ENCODE assay signal across 31 cellular contexts in the genomic region with DNA sequence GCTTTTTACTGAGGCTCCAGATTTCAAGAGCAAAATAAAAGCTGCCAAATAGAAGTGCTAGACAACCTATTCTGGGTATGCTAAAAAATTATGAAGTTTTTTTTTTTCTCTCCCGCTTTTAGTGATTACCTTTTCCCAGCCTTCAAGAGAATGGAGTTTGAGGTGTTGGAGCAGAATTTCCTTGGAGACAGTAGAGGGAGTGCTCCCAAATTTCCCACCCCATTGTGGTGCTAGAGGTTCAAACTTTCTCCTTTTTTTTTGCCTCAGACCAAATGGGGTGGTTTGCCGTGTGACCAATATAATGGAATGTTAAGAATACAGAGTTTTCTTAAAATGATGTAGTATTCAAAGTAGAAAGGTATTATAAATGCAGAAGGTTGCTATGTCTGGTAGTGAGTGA.
"Had no signal": no experiment of that assay in that cellular context is flagged by ENCODE, and none has a peak within 500 bp of the region (broad histone marks: within the 10 kb centered on the region; RNA-seq: fewer than 3 reads in every experiment).

No MANE protein-coding gene starts in this region.

- H3K4me1 Mint-ChIP-seq: activated CD4-positive, alpha-beta T cell treated with anti-CD3 and anti-CD28 coated beads, Interleukin-2, amount 10 ng/mL, durations not matched to agents 7 days and 5 days; activated naive CD4-positive, alpha-beta T cell treated with anti-CD3 and anti-CD28 coated beads, Interleukin-2, amount 50 U/mL, for 24 hours; activated naive CD8-positive, alpha-beta T cell treated with anti-CD3 and anti-CD28 coated beads, Interleukin-2, amount 50 U/mL, for 24 hours; activated T-helper 17 cell treated with anti-CD3 and anti-CD28 coated beads, Interleukin-2, amount 50 U/mL, for 72 hours; central memory CD8-positive, alpha-beta T cell had no signal

- H3K4me3 ChIP-seq: colonic mucosa, left lung, lower lobe of right lung, ovary, skin epidermis, thoracic aorta, vagina had no signal

- H3K4me3 Mint-ChIP-seq: activated CD4-positive, alpha-beta T cell treated with anti-CD3 and anti-CD28 coated beads, Interleukin-2, amount 10 ng/mL, durations not matched to agents 7 days and 5 days; activated CD8-positive, alpha-beta T cell treated with anti-CD3 and anti-CD28 coated beads for 36 hours; activated naive CD4-positive, alpha-beta T cell treated with anti-CD3 and anti-CD28 coated beads, Interleukin-2, amount 50 U/mL, for 24 hours; activated naive CD8-positive, alpha-beta T cell treated with anti-CD3 and anti-CD28 coated beads, Interleukin-2, amount 50 U/mL, for 24 hours; activated T-cell treated with anti-CD3 and anti-CD28 coated beads, Interleukin-2, amount 50 U/mL, for 4 hours; activated T-helper 17 cell treated with anti-CD3 and anti-CD28 coated beads, Interleukin-2, amount 50 U/mL, for 72 hours; central memory CD8-positive, alpha-beta T cell; natural killer cell treated with Interleukin-12 subunit alpha and Interleukin-12 subunit beta and Interleukin-15 and Interleukin-18, amount 100 ng/mL, for 72 hours; stimulated activated naive CD8-positive, alpha-beta T cell treated with anti-CD3 and anti-CD28 coated beads, Interleukin-15, Interleukin-2, amounts not matched to agents 100 ng/mL and 50 ng/mL, for 24 hours; T-helper 1 cell treated with Interleukin-12 subunit alpha and Interleukin-12 subunit beta and Interleukin-4 antibody, amounts not matched to agents 30 μg/mL and 1 μg/mL, for 36 hours; type B pancreatic cell had no signal

- H3K27me3 ChIP-seq: colonic mucosa, left lung, ovary, vagina had no signal

- H3K4me1 ChIP-seq: colonic mucosa, left lung, lower lobe of right lung, vagina had no signal

- H3K36me3 Mint-ChIP-seq: activated naive CD4-positive, alpha-beta T cell treated with anti-CD3 and anti-CD28 coated beads, Interleukin-2, amount 50 U/mL, for 24 hours; natural killer cell treated with Interleukin-12 subunit alpha and Interleukin-12 subunit beta and Interleukin-15 and Interleukin-18, amount 100 ng/mL, for 72 hours; type B pancreatic cell had no signal

- DNase-seq: activated CD4-positive, alpha-beta T cell treated with anti-CD3 and anti-CD28 coated beads, Interleukin-2, amount 10 ng/mL, durations not matched to agents 7 days and 5 days; activated CD4-positive, CD25-positive, alpha-beta regulatory T cell treated with anti-CD3 and anti-CD28 coated beads, Interleukin-2, amount 50 U/mL, for 72 hours; activated CD8-positive, alpha-beta T cell treated with anti-CD3 and anti-CD28 coated beads for 36 hours; activated naive CD8-positive, alpha-beta T cell treated with anti-CD3 and anti-CD28 coated beads, Interleukin-2, amount 50 U/mL, for 24 hours; activated T-cell treated with anti-CD3 and anti-CD28 coated beads, Interleukin-2, amount 50 U/mL, for 4 hours; amygdala; colonic mucosa; effector CD8-positive, alpha-beta T cell; head of caudate nucleus; hippocampal formation; kidney glomerular epithelial cell; left lung; lower lobe of right lung; mesenchymal stem cell; ovary; stimulated activated CD4-positive, alpha-beta T cell treated with anti-CD3 and anti-CD28 coated beads, Interleukin-12 subunit alpha, Interleukin-12 subunit beta, amount 100 ng/mL, for 4 hours; stimulated activated CD4-positive, alpha-beta T cell treated with anti-CD3 and anti-CD28 coated beads, Interleukin-4, amount 100 ng/mL, for 1 hour; T-helper 9 cell; WERI-Rb-1 had no signal

- H3K27ac ChIP-seq: colonic mucosa, left lung, lower lobe of right lung, ovary, skin epidermis, thoracic aorta, vagina, WERI-Rb-1 had no signal

- H3K27me3 Mint-ChIP-seq: activated naive CD8-positive, alpha-beta T cell treated with anti-CD3 and anti-CD28 coated beads, Interleukin-2, amount 50 U/mL, for 24 hours; central memory CD8-positive, alpha-beta T cell; natural killer cell treated with Interleukin-12 subunit alpha and Interleukin-12 subunit beta and Interleukin-15 and Interleukin-18, amount 100 ng/mL, for 72 hours; progenitor cell of endocrine pancreas; stimulated activated naive CD8-positive, alpha-beta T cell treated with anti-CD3 and anti-CD28 coated beads, Interleukin-15, Interleukin-2, amounts not matched to agents 100 ng/mL and 50 ng/mL, for 24 hours; type B pancreatic cell had no signal

- ATAC-seq: activated CD8-positive, alpha-beta T cell treated with anti-CD3 and anti-CD28 coated beads for 36 hours; activated naive CD8-positive, alpha-beta T cell treated with anti-CD3 and anti-CD28 coated beads, Interleukin-2, amount 50 U/mL, for 24 hours; activated T-cell treated with anti-CD3 and anti-CD28 coated beads, Interleukin-2, amount 50 U/mL, for 4 hours; activated T-helper 17 cell treated with anti-CD3 and anti-CD28 coated beads, Interleukin-2, amount 50 U/mL, for 72 hours; left lung; lower lobe of right lung; natural killer cell treated with Interleukin-12 subunit alpha and Interleukin-12 subunit beta and Interleukin-15 and Interleukin-18, amount 100 ng/mL, for 72 hours; sciatic nerve had no signal

- H3K9me3 Mint-ChIP-seq: activated CD4-positive, alpha-beta T cell treated with anti-CD3 and anti-CD28 coated beads, Interleukin-2, amount 10 ng/mL, durations not matched to agents 7 days and 5 days; activated CD8-positive, alpha-beta T cell treated with anti-CD3 and anti-CD28 coated beads for 36 hours; activated naive CD4-positive, alpha-beta T cell treated with anti-CD3 and anti-CD28 coated beads, Interleukin-2, amount 50 U/mL, for 24 hours; activated naive CD8-positive, alpha-beta T cell treated with anti-CD3 and anti-CD28 coated beads, Interleukin-2, amount 50 U/mL, for 24 hours; activated T-cell treated with anti-CD3 and anti-CD28 coated beads, Interleukin-2, amount 50 U/mL, for 4 hours; activated T-helper 17 cell treated with anti-CD3 and anti-CD28 coated beads, Interleukin-2, amount 50 U/mL, for 72 hours; central memory CD8-positive, alpha-beta T cell; natural killer cell treated with Interleukin-12 subunit alpha and Interleukin-12 subunit beta and Interleukin-15 and Interleukin-18, amount 100 ng/mL, for 72 hours; stimulated activated naive CD8-positive, alpha-beta T cell treated with anti-CD3 and anti-CD28 coated beads, Interleukin-15, Interleukin-2, amounts not matched to agents 100 ng/mL and 50 ng/mL, for 24 hours; T-helper 1 cell treated with Interleukin-12 subunit alpha and Interleukin-12 subunit beta and Interleukin-4 antibody, amounts not matched to agents 30 μg/mL and 1 μg/mL, for 36 hours; type B pancreatic cell had no signal

- H3K36me3 ChIP-seq: colonic mucosa, left lung, lower lobe of right lung, ovary, thoracic aorta, vagina, WERI-Rb-1 had no signal

- H3K27ac Mint-ChIP-seq: activated CD4-positive, alpha-beta T cell treated with anti-CD3 and anti-CD28 coated beads, Interleukin-2, amount 10 ng/mL, durations not matched to agents 7 days and 5 days; activated CD8-positive, alpha-beta T cell treated with anti-CD3 and anti-CD28 coated beads for 36 hours; activated naive CD4-positive, alpha-beta T cell treated with anti-CD3 and anti-CD28 coated beads, Interleukin-2, amount 50 U/mL, for 24 hours; activated naive CD8-positive, alpha-beta T cell treated with anti-CD3 and anti-CD28 coated beads, Interleukin-2, amount 50 U/mL, for 24 hours; activated T-helper 17 cell treated with anti-CD3 and anti-CD28 coated beads, Interleukin-2, amount 50 U/mL, for 72 hours; natural killer cell treated with Interleukin-12 subunit alpha and Interleukin-12 subunit beta and Interleukin-15 and Interleukin-18, amount 100 ng/mL, for 72 hours; progenitor cell of endocrine pancreas; stimulated activated naive CD8-positive, alpha-beta T cell treated with anti-CD3 and anti-CD28 coated beads, Interleukin-15, Interleukin-2, amounts not matched to agents 100 ng/mL and 50 ng/mL, for 24 hours; T-helper 1 cell treated with Interleukin-12 subunit alpha and Interleukin-12 subunit beta and Interleukin-4 antibody, amounts not matched to agents 30 μg/mL and 1 μg/mL, for 36 hours; type B pancreatic cell had no signal

- H3K9me3 ChIP-seq: colonic mucosa, left lung, lower lobe of right lung, ovary, thoracic aorta, vagina had no signal
